In genomic region chr18:23355206-23355605, GRCh38 we compare ENCODE assay signal across 16 cellular contexts.
"Had no signal": no experiment of that assay in that cellular context is flagged by ENCODE, and none has a peak within 500 bp of the region (broad histone marks: within the 10 kb centered on the region; RNA-seq: fewer than 3 reads in every experiment).

No MANE protein-coding gene starts in this region.

- H3K9me3 ChIP-seq: mucosa of descending colon, SK-N-SH, testis had no signal

- H3K4me1 ChIP-seq: foreskin keratinocyte, parathyroid adenoma had no signal

- ATAC-seq: mucosa of descending colon; naive thymus-derived CD4-positive, alpha-beta T cell; stimulated activated naive B cell treated with anti-CD40 and anti-IgM and Interleukin-4, amounts not matched to agents 10 μg/mL and 1 μg/mL and 100 μg/mL, for 72 hours; T-cell had no signal

- H3K27ac ChIP-seq: foreskin keratinocyte, parathyroid adenoma, testis had no signal

- H3K27me3 ChIP-seq: foreskin keratinocyte, testis had no signal

- DNase-seq: activated CD4-positive, alpha-beta T cell treated with anti-CD3 and anti-CD28 coated beads, Interleukin-2, amount 50 U/mL, for 1 hour; activated CD8-positive, alpha-beta memory T cell treated with anti-CD3 and anti-CD28 coated beads for 24 hours; activated naive CD8-positive, alpha-beta T cell treated with anti-CD3 and anti-CD28 coated beads, Interleukin-2, amount 50 U/mL, for 24 hours; cortex of kidney; effector CD8-positive, alpha-beta T cell; mucosa of descending colon; naive thymus-derived CD4-positive, alpha-beta T cell; SK-N-SH; stimulated activated CD4-positive, alpha-beta T cell treated with anti-CD3 and anti-CD28 coated beads, Interleukin-15, amount 100 ng/mL, for 24 hours; stimulated activated CD4-positive, alpha-beta T cell treated with anti-CD3 and anti-CD28 coated beads, Interleukin-4, amount 100 ng/mL, for 1 hour; stimulated activated naive B cell treated with anti-CD40 and anti-IgM and Interleukin-4, amounts not matched to agents 10 μg/mL and 1 μg/mL and 100 μg/mL, for 72 hours; T-cell; T-helper 9 cell; testis had no signal

- H3K4me3 ChIP-seq: mucosa of descending colon, testis had no signal
